14 cellular contexts compared by ENCODE assay signal in the genomic region with DNA sequence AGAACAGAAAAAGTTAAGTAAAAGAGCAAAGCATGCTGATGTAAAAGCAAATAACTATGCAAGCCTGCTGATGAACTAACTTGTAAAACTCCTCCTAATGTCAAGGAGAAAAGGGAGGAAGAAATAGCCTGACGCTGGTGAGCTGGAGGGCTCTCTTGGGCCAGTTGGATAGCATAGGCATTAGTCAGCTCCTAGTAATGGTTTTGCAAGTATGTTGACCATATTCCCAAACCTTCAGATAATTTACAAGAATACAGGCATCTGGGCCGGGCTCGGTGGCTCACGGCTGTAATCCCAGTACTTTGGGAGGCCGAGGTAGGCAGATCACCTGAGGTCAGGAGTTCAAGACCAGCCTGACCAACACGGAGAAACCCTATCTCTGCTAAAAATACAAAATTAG.
DNase-seq lines count a peak whose midpoint lies in the region; ATAC-seq and TF ChIP-seq lines count a peak whose summit lies in the region.
"Had no signal": no experiment of that assay in that cellular context is flagged by ENCODE, and none has a peak within 500 bp of the region (broad histone marks: within the 10 kb centered on the region; RNA-seq: fewer than 3 reads in every experiment).

No MANE protein-coding gene starts in this region.

- no peak overlapping the region for H3K9ac ChIP-seq in mammary epithelial cell (ENCODE audit: insufficient read depth, low read length)

- 9% methylated on average over 1 of the region's 6 CpGs for WGBS in mammary epithelial cell (ENCODE audit: low coverage, missing lambda C conversion rate)

- H3K4me1 Mint-ChIP-seq in activated naive CD8-positive, alpha-beta T cell treated with anti-CD3 and anti-CD28 coated beads for 36 hours, result no peaks in the 10 kb centered on the region

- ATAC-seq in HG03457 (IDR thresholded peaks at IDR 0.05; ENCODE audit: unreplicated experiment) (no peak), HG03521 (IDR thresholded peaks at IDR 0.05; ENCODE audit: unreplicated experiment) (no peak)
- ATAC-seq: left lobe of liver had no signal

- dilution Hi-C loops in mammary epithelial cell (cut with HindIII; ENCODE audit: low sequenced_read_pairs), result no loop called here

- no peak overlapping the region for H3K4me3 Mint-ChIP-seq in activated naive CD8-positive, alpha-beta T cell treated with anti-CD3 and anti-CD28 coated beads for 36 hours
- H3K4me3 Mint-ChIP-seq: T-helper 1 cell treated with Interleukin-12 subunit alpha and Interleukin-12 subunit beta and Interleukin-4 antibody, amounts not matched to agents 30 μg/mL and 1 μg/mL, for 36 hours had no signal

- H3K4me2 ChIP-seq in mammary epithelial cell (ENCODE audit: insufficient read depth, low read depth, low read length), result no peak overlapping the region

- H3K36me3 Mint-ChIP-seq in activated naive CD8-positive, alpha-beta T cell treated with anti-CD3 and anti-CD28 coated beads for 36 hours, result no peaks in the 10 kb centered on the region

- H3K27me3 ChIP-seq in mammary epithelial cell (ENCODE audit: insufficient read depth, low read length), result no peaks in the 10 kb centered on the region
- H3K27me3 ChIP-seq in kidney epithelial cell (ENCODE audit: control insufficient read depth, insufficient read depth, low read length), result no peaks in the 10 kb centered on the region
- H3K27me3 ChIP-seq: adrenal gland had no signal

- H3K4me1 ChIP-seq in mammary epithelial cell (ENCODE audit: insufficient read depth, low read length), result peaks cover 13% of the 10 kb centered on the region
- H3K4me1 ChIP-seq: adrenal gland had no signal

- BruUV-seq in mammary epithelial cell (replicated peaks; lab: Mats Ljungman, UMichigan), result no TSS peak

- POLR2A ChIA-PET in AG04449 (lab: Yijun Ruan, JAX), result no interaction called here

- H3K27me3 Mint-ChIP-seq in activated naive CD8-positive, alpha-beta T cell treated with anti-CD3 and anti-CD28 coated beads for 36 hours, result no peaks in the 10 kb centered on the region

- peak overlapping the region; percentile 53 for H3K27ac ChIP-seq in mammary epithelial cell (ENCODE audit: insufficient read depth, low read depth, low read length)
- H3K27ac ChIP-seq: adrenal gland, C4-2B had no signal

- no peaks in the 10 kb centered on the region for H3K9me3 ChIP-seq in mammary epithelial cell (replicated peaks; ENCODE audit: insufficient read depth, low read length)
- H3K9me3 ChIP-seq: adrenal gland had no signal

- DNase-seq in AG04449 (ENCODE audit: low read depth, low spot score), result peak; percentile 92
- peak; percentile 91 for DNase-seq in HT1080 (ENCODE audit: low read depth)
- DNase-seq in mammary epithelial cell, result peak; percentile 89
- DNase-seq in kidney epithelial cell (ENCODE audit: low read depth), result peak; percentile 77
- no peak for DNase-seq in activated naive CD8-positive, alpha-beta T cell treated with anti-CD3 and anti-CD28 coated beads for 36 hours
- DNase-seq in activated effector memory CD4-positive, alpha-beta T cell treated with Interleukin-2 at 50 U/mL for 16 hours, result no peak
- DNase-seq: adrenal gland; NCI-H1694; NK-92 treated with Interleukin-12 subunit alpha and Interleukin-12 subunit beta, amount 100 ng/mL, for 24 hours had no signal

- no peaks in the 10 kb centered on the region for H3K36me3 ChIP-seq in mammary epithelial cell (ENCODE audit: insufficient read depth, low read length)
- H3K36me3 ChIP-seq in kidney epithelial cell (ENCODE audit: control insufficient read depth, insufficient read depth, low read length), result no peaks in the 10 kb centered on the region
- H3K36me3 ChIP-seq: adrenal gland had no signal

- H3K9me3 Mint-ChIP-seq in activated naive CD8-positive, alpha-beta T cell treated with anti-CD3 and anti-CD28 coated beads for 36 hours, result no peaks in the 10 kb centered on the region

- H2AFZ ChIP-seq in mammary epithelial cell (ENCODE audit: low read depth, low read length), result peak overlapping the region; percentile 58

- H3K4me3 ChIP-seq in AG04449 (ENCODE audit: low read depth, low read length) (no peak overlapping the region), mammary epithelial cell (replicated peaks in 1 of 3; ENCODE audit: insufficient read depth in 1 of 3, low read depth in 2 of 3, low read length in 3 of 3) (no peak overlapping the region), kidney epithelial cell (ENCODE audit: low read depth, low read length) (no peak overlapping the region)
- H3K4me3 ChIP-seq: adrenal gland had no signal

- no peak overlapping the region for H3K27ac Mint-ChIP-seq in activated naive CD8-positive, alpha-beta T cell treated with anti-CD3 and anti-CD28 coated beads for 36 hours
- H3K27ac Mint-ChIP-seq: T-helper 1 cell treated with Interleukin-12 subunit alpha and Interleukin-12 subunit beta and Interleukin-4 antibody, amounts not matched to agents 30 μg/mL and 1 μg/mL, for 36 hours had no signal

- H4K20me1 ChIP-seq in mammary epithelial cell (ENCODE audit: insufficient read depth, low read length), result no peaks in the 10 kb centered on the region

- CTCF ChIA-PET in AG04449 (lab: Yijun Ruan, JAX) (interaction anchor here (0.6 kb wide), 1 partner anchor 709 kb away, joined by 3 read pairs; no protein-coding TSS in a partner anchor), mammary epithelial cell (lab: Charles Lee; ENCODE audit: low non-redundant PET) (interaction anchor here (0.6 kb wide), 1 partner anchor 196 kb away, joined by 5 read pairs; no protein-coding TSS in a partner anchor)

- TF ChIP-seq CTCF in AG04449 (IDR thresholded peaks at IDR 0.05; ENCODE audit: insufficient read depth, low read length, missing control alignments) (no peak), mammary epithelial cell (conservative IDR thresholded peaks at IDR 0.05 in 1 of 2, IDR thresholded peaks at IDR 0.05 in 1 of 2; ENCODE audit: extremely low read depth in 1 of 2, insufficient read depth in 1 of 2, low read depth in 1 of 2, low read length in 2 of 2) (no peak), kidney epithelial cell (IDR thresholded peaks at IDR 0.05; ENCODE audit: insufficient read depth, low read length, poor library complexity, severe bottlenecking) (no peak)

- intact Hi-C loops in mammary epithelial cell (cut with micrococcal nuclease), result no loop called here

- in situ Hi-C loops in mammary epithelial cell (cut with MboI; ENCODE audit: low sequenced_read_pairs in 2 of 2), result no loop called here

- H3K79me2 ChIP-seq in mammary epithelial cell (ENCODE audit: insufficient read depth, low read length), result no peaks in the 10 kb centered on the region

Comparison
In these comparisons a context has a peak if more than half of its experiments do, and no peak if none do; other contexts are left out.
1. DNase-seq: peak in AG04449 (single experiment), HT1080 (single experiment), mammary epithelial cell (single experiment) and kidney epithelial cell (single experiment); none in activated naive CD8-positive, alpha-beta T cell treated with anti-CD3 and anti-CD28 coated beads for 36 hours (single experiment) and activated effector memory CD4-positive, alpha-beta T cell treated with Interleukin-2 at 50 U/mL for 16 hours (single experiment).